In genomic region chr15:58201536-58201935, GRCh38 we compare ENCODE assay signal across 2 cellular contexts.
TF ChIP-seq lines count a peak whose summit lies in the region.

No MANE protein-coding gene starts in this region.

TF ChIP-seq in SK-N-SH treated with all-trans-retinoic acid at 6 μM for 48 hours, 23 proteins besides CTCF, POLR2A, EP300 and RAD21 (continued from another document):
- no peak for TF ChIP-seq CSRNP3 (CRISPR knock-in tag; IDR thresholded peaks at IDR 0.05)
- TF ChIP-seq ZFP30 (CRISPR knock-in tag; IDR thresholded peaks at IDR 0.05), result no peak
- TF ChIP-seq CREB5 (CRISPR knock-in tag; IDR thresholded peaks at IDR 0.05; ENCODE audit: low read depth), result no peak
- TF ChIP-seq RARB (CRISPR knock-in tag; IDR thresholded peaks at IDR 0.05), result no peak
- TF ChIP-seq CSDC2 (CRISPR knock-in tag; IDR thresholded peaks at IDR 0.05), result no peak
- TF ChIP-seq OSR1 (CRISPR knock-in tag; IDR thresholded peaks at IDR 0.05), result no peak
- TF ChIP-seq PATZ1 (CRISPR knock-in tag; IDR thresholded peaks at IDR 0.05; ENCODE audit: borderline replicate concordance), result no peak
- TF ChIP-seq ZNF8 (CRISPR knock-in tag; IDR thresholded peaks at IDR 0.05), result no peak
- no peak for TF ChIP-seq ZNF565 (CRISPR knock-in tag; conservative IDR thresholded peaks at IDR 0.05; ENCODE audit: low read depth)

TF ChIP-seq in HepG2, 621 proteins besides CTCF, POLR2A, EP300 and RAD21 (continued from another document):
- TF ChIP-seq ISX (CRISPR knock-in tag; conservative IDR thresholded peaks at IDR 0.05) (no peak), MAZ (IDR thresholded peaks at IDR 0.05; ENCODE audit: borderline replicate concordance, low read depth, low read length) (no peak), MAZ (CRISPR knock-in tag; IDR thresholded peaks at IDR 0.05; ENCODE audit: low read depth) (no peak), ZNF816 (CRISPR knock-in tag; IDR thresholded peaks at IDR 0.05; ENCODE audit: borderline replicate concordance) (no peak), ZNF558 (CRISPR knock-in tag; IDR thresholded peaks at IDR 0.05; ENCODE audit: borderline replicate concordance) (no peak), ZNF350 (CRISPR knock-in tag; IDR thresholded peaks at IDR 0.05; ENCODE audit: borderline replicate concordance, low read depth) (no peak)
